Comparison of ENCODE assay signal across 29 cellular contexts in genomic region chr5:33579789-33580188, GRCh38.
"Had no signal": no experiment of that assay in that cellular context is flagged by ENCODE, and none has a peak within 500 bp of the region (broad histone marks: within the 10 kb centered on the region; RNA-seq: fewer than 3 reads in every experiment).

No MANE protein-coding gene starts in this region.

- H3K36me3 Mint-ChIP-seq: activated CD8-positive, alpha-beta memory T cell treated with anti-CD3 and anti-CD28 coated beads, Interleukin-2, amount 10 ng/mL, durations not matched to agents 7 days and 5 days; activated naive CD4-positive, alpha-beta T cell treated with anti-CD3 and anti-CD28 coated beads, Interleukin-2, amount 10 ng/mL, durations not matched to agents 7 days and 5 days; activated naive CD8-positive, alpha-beta T cell; brain had no signal

- H3K27ac ChIP-seq: SK-N-MC, WERI-Rb-1 had no signal

- H3K36me3 ChIP-seq: WERI-Rb-1 had no signal

- ATAC-seq: activated CD8-positive, alpha-beta memory T cell treated with anti-CD3 and anti-CD28 coated beads, Interleukin-2, amount 10 ng/mL, durations not matched to agents 7 days and 5 days; activated naive CD8-positive, alpha-beta T cell treated with anti-CD3 and anti-CD28 coated beads, Interleukin-2, amount 50 U/mL, for 24 hours had no signal

- H3K4me3 ChIP-seq: SK-N-MC had no signal

- H3K4me1 Mint-ChIP-seq: activated CD4-positive, alpha-beta memory T cell treated with anti-CD3 and anti-CD28 coated beads, Interleukin-2, amount 10 ng/mL, durations not matched to agents 7 days and 5 days; activated CD8-positive, alpha-beta memory T cell treated with anti-CD3 and anti-CD28 coated beads, Interleukin-2, amount 10 ng/mL, durations not matched to agents 7 days and 5 days; activated naive CD4-positive, alpha-beta T cell treated with anti-CD3 and anti-CD28 coated beads, Interleukin-2, amount 10 ng/mL, durations not matched to agents 7 days and 5 days; activated naive CD8-positive, alpha-beta T cell treated with anti-CD3 and anti-CD28 coated beads, Interleukin-2, amount 50 U/mL, for 24 hours; brain had no signal

- DNase-seq: activated CD4-positive, alpha-beta memory T cell treated with anti-CD3 and anti-CD28 coated beads, Interleukin-2, amount 10 ng/mL, durations not matched to agents 7 days and 5 days; activated CD4-positive, alpha-beta T cell treated with anti-CD3 and anti-CD28 coated beads for 1 hour; activated CD4-positive, alpha-beta T cell treated with anti-CD3 and anti-CD28 coated beads for 48 hours; activated CD4-positive, CD25-positive, alpha-beta regulatory T cell; activated CD8-positive, alpha-beta memory T cell treated with anti-CD3 and anti-CD28 coated beads for 24 hours; activated CD8-positive, alpha-beta memory T cell treated with anti-CD3 and anti-CD28 coated beads, Interleukin-2, amount 10 ng/mL, durations not matched to agents 7 days and 5 days; activated CD8-positive, alpha-beta memory T cell treated with anti-CD3 and anti-CD28 coated beads, Interleukin-2, amount 50 U/mL, for 48 hours; activated effector memory CD4-positive, alpha-beta T cell treated with Interleukin-2 at 50 U/mL for 16 hours; activated naive CD4-positive, alpha-beta T cell treated with anti-CD3 and anti-CD28 coated beads, Interleukin-2, amount 10 ng/mL, durations not matched to agents 7 days and 5 days; activated naive CD8-positive, alpha-beta T cell treated with anti-CD3 and anti-CD28 coated beads, Interleukin-2, amount 50 U/mL, for 24 hours; activated T-cell treated with anti-CD3 and anti-CD28 coated beads, Interleukin-2, amount 50 U/mL, for 48 hours; anterior cingulate cortex; central memory CD4-positive, alpha-beta T cell; MM.1S; MV-4-11; NCI-H1092; NCI-H1436 treated with DMSO at 0.1 percent for 48 hours; NCI-H1694 treated with DMSO at 0.1 percent for 48 hours; NCI-H2029; NCI-H510A; NCI-H526; NCI-H748 treated with DMSO at 0.1 percent for 48 hours; NK-92 treated with Interleukin-12 subunit alpha and Interleukin-12 subunit beta, amount 100 ng/mL, for 24 hours; Right ventricle myocardium superior; T1000; WERI-Rb-1 had no signal

- H3K9me3 Mint-ChIP-seq: activated naive CD8-positive, alpha-beta T cell treated with anti-CD3 and anti-CD28 coated beads, Interleukin-2, amount 50 U/mL, for 24 hours had no signal

- H3K27ac Mint-ChIP-seq: activated CD4-positive, alpha-beta memory T cell treated with anti-CD3 and anti-CD28 coated beads, Interleukin-2, amount 10 ng/mL, durations not matched to agents 7 days and 5 days; activated CD8-positive, alpha-beta memory T cell treated with anti-CD3 and anti-CD28 coated beads, Interleukin-2, amount 10 ng/mL, durations not matched to agents 7 days and 5 days; activated naive CD4-positive, alpha-beta T cell treated with anti-CD3 and anti-CD28 coated beads, Interleukin-2, amount 10 ng/mL, durations not matched to agents 7 days and 5 days; activated naive CD8-positive, alpha-beta T cell; activated naive CD8-positive, alpha-beta T cell treated with anti-CD3 and anti-CD28 coated beads, Interleukin-2, amount 50 U/mL, for 24 hours; brain had no signal

- H3K27me3 Mint-ChIP-seq: activated CD4-positive, alpha-beta memory T cell treated with anti-CD3 and anti-CD28 coated beads, Interleukin-2, amount 10 ng/mL, durations not matched to agents 7 days and 5 days; activated naive CD4-positive, alpha-beta T cell treated with anti-CD3 and anti-CD28 coated beads, Interleukin-2, amount 10 ng/mL, durations not matched to agents 7 days and 5 days had no signal

- H3K4me3 Mint-ChIP-seq: activated CD4-positive, alpha-beta memory T cell treated with anti-CD3 and anti-CD28 coated beads, Interleukin-2, amount 10 ng/mL, durations not matched to agents 7 days and 5 days; activated CD8-positive, alpha-beta memory T cell treated with anti-CD3 and anti-CD28 coated beads, Interleukin-2, amount 10 ng/mL, durations not matched to agents 7 days and 5 days; activated naive CD4-positive, alpha-beta T cell treated with anti-CD3 and anti-CD28 coated beads, Interleukin-2, amount 10 ng/mL, durations not matched to agents 7 days and 5 days; activated naive CD8-positive, alpha-beta T cell; activated naive CD8-positive, alpha-beta T cell treated with anti-CD3 and anti-CD28 coated beads, Interleukin-2, amount 50 U/mL, for 24 hours; brain had no signal
